25 cellular contexts compared by ENCODE assay signal in genomic region chr10:822197-822596, GRCh38.
DNase-seq lines count a peak whose midpoint lies in the region; ATAC-seq, FAIRE-seq and TF ChIP-seq lines count a peak whose summit lies in the region.
"Had no signal": no experiment of that assay in that cellular context is flagged by ENCODE, and none has a peak within 500 bp of the region (broad histone marks: within the 10 kb centered on the region; RNA-seq: fewer than 3 reads in every experiment).

No MANE protein-coding gene starts in this region.

- TF ChIP-seq POLR2A in GM12878 (IDR thresholded peaks at IDR 0.05; ENCODE audit: low read depth, low read length), result peak; percentile 43; the same call in 1 of the 2 replicates

- SMC1A ChIA-PET in GM12878 (lab: Charles Lee; ENCODE audit: uncharacterized antibody, unreplicated experiment), result no interaction called here

- no peak overlapping the region for H3K4me2 ChIP-seq in GM12878 (ENCODE audit: control insufficient read depth, insufficient read depth)

- peak overlapping the region; percentile 27 for H3K27ac Mint-ChIP-seq in activated CD8-positive, alpha-beta T cell treated with anti-CD3 and anti-CD28 coated beads, Interleukin-2, amount 10 ng/mL, durations not matched to agents 7 days and 5 days
- H3K27ac Mint-ChIP-seq in activated CD8-positive, alpha-beta T cell treated with anti-CD3 and anti-CD28 coated beads for 36 hours, result no peak overlapping the region
- peak overlapping the region in 5 of 6 donors; percentile 47 to 93 (median 92) for H3K27ac Mint-ChIP-seq in naive B cell
- no peak overlapping the region for H3K27ac Mint-ChIP-seq in WTC11

- FAIRE-seq in GM12878 (lab: Jason Lieb, UNC), result no peak

- H3K27ac ChIP-seq in GM12878 (ENCODE audit: control insufficient read depth, insufficient read depth), result no peak overlapping the region
- no peak overlapping the region for H3K27ac ChIP-seq in upper lobe of right lung
- H3K27ac ChIP-seq: 22Rv1, GM23248, HL-60 had no signal

- RAD21 ChIA-PET in GM12878 (lab: Charles Lee; ENCODE audit: unreplicated experiment), result no interaction called here

- CTCF ChIA-PET in activated CD8-positive, alpha-beta T cell treated with anti-CD3 and anti-CD28 coated beads, Interleukin-2, amount 10 ng/mL, durations not matched to agents 7 days and 5 days (lab: Charles Lee), result interaction anchor here (0.8 kb wide), 1 partner anchor 33 kb away, joined by 3 read pairs; no protein-coding TSS in a partner anchor
- CTCF ChIA-PET in activated CD8-positive, alpha-beta T cell treated with anti-CD3 and anti-CD28 coated beads for 36 hours (lab: Charles Lee), result no interaction called here
- CTCF ChIA-PET in GM12878 (lab: Yijun Ruan, JAX), result no interaction called here
- CTCF ChIA-PET in WTC11 (lab: Charles Lee), result no interaction called here

- no TSS peak for BruUV-seq in GM12878 (replicated peaks; lab: Mats Ljungman, UMichigan)

- no peak overlapping the region for H2AFZ ChIP-seq in GM12878 (ENCODE audit: control insufficient read depth, low read depth, low read length)
- H2AFZ ChIP-seq: GM23248 had no signal

- H3K79me2 ChIP-seq in GM12878 (ENCODE audit: control insufficient read depth, insufficient read depth, low read length), result no peaks in the 10 kb centered on the region

- WGBS in GM12878 (ENCODE audit: insufficient coverage, insufficient replicate concordance, low lambda C conversion rate, missing lambda C conversion rate), result 94% methylated on average over 12 of the region's 12 CpGs

- POLR2A ChIA-PET in activated CD8-positive, alpha-beta T cell treated with anti-CD3 and anti-CD28 coated beads, Interleukin-2, amount 10 ng/mL, durations not matched to agents 7 days and 5 days (lab: Charles Lee), result no interaction called here
- POLR2A ChIA-PET in activated CD8-positive, alpha-beta T cell treated with anti-CD3 and anti-CD28 coated beads for 36 hours (lab: Charles Lee), result no interaction called here
- POLR2A ChIA-PET in GM12878 (lab: Charles Lee) (no interaction called here), WTC11 (lab: Charles Lee) (no interaction called here)

- H3K9me3 ChIP-seq in GM12878 (replicated peaks; ENCODE audit: control insufficient read depth, insufficient read depth, low read length), result no peaks in the 10 kb centered on the region
- no peaks in the 10 kb centered on the region for H3K9me3 ChIP-seq in upper lobe of right lung
- H3K9me3 ChIP-seq: HAP-1, MG63 had no signal

- H3K36me3 ChIP-seq in GM12878 (ENCODE audit: control insufficient read depth in 2 of 2, insufficient read depth in 2 of 2, low read length in 1 of 2) (peaks cover 35 to 52% of the 10 kb centered on the region in 2 experiments), upper lobe of right lung (peaks cover 96% of the 10 kb centered on the region)

- H3K4me1 ChIP-seq in GM12878 (ENCODE audit: control insufficient read depth, insufficient read depth, low read length) (peaks cover 19% of the 10 kb centered on the region), upper lobe of right lung (peaks cover 14% of the 10 kb centered on the region)
- H3K4me1 ChIP-seq: HAP-1 had no signal

- no peak for ATAC-seq in activated CD8-positive, alpha-beta T cell treated with anti-CD3 and anti-CD28 coated beads, Interleukin-2, amount 10 ng/mL, durations not matched to agents 7 days and 5 days
- ATAC-seq in activated CD8-positive, alpha-beta T cell treated with anti-CD3 and anti-CD28 coated beads for 36 hours, result no peak
- no peak for ATAC-seq in GM12878
- no peak for ATAC-seq in naive B cell (ENCODE audit: low read depth in 2 of 2)
- peak; percentile 5 for ATAC-seq in upper lobe of right lung
- ATAC-seq in WTC11, result no peak
- ATAC-seq in left lobe of liver, result no peak

- intact Hi-C loops in activated CD8-positive, alpha-beta T cell treated with anti-CD3 and anti-CD28 coated beads for 36 hours (cut with micrococcal nuclease), result no loop called here
- intact Hi-C loops in GM12878 (cut with micrococcal nuclease; ENCODE audit: unreplicated experiment), result no loop called here
- intact Hi-C loops in upper lobe of right lung (cut with DNase I), result no loop called here

- no peaks in the 10 kb centered on the region for H4K20me1 ChIP-seq in GM12878 (ENCODE audit: control insufficient read depth, insufficient read depth)

- no peaks in the 10 kb centered on the region for H3K9me3 Mint-ChIP-seq in activated CD8-positive, alpha-beta T cell treated with anti-CD3 and anti-CD28 coated beads, Interleukin-2, amount 10 ng/mL, durations not matched to agents 7 days and 5 days (ENCODE audit: insufficient read depth)
- no peaks in the 10 kb centered on the region for H3K9me3 Mint-ChIP-seq in activated CD8-positive, alpha-beta T cell treated with anti-CD3 and anti-CD28 coated beads for 36 hours
- H3K9me3 Mint-ChIP-seq in naive B cell, result no peaks in the 10 kb centered on the region
- no peaks in the 10 kb centered on the region for H3K9me3 Mint-ChIP-seq in WTC11
- H3K9me3 Mint-ChIP-seq: CD4-positive, CD25-positive, alpha-beta regulatory T cell; IgD-negative memory B cell had no signal

- no peak for TF ChIP-seq EP300 in GM12878 (IDR thresholded peaks at IDR 0.05; ENCODE audit: borderline replicate concordance in 1 of 2, control insufficient read depth in 1 of 2, low read depth in 2 of 2, low read length in 2 of 2)

- peaks cover 79% of the 10 kb centered on the region for H3K36me3 Mint-ChIP-seq in activated CD8-positive, alpha-beta T cell treated with anti-CD3 and anti-CD28 coated beads, Interleukin-2, amount 10 ng/mL, durations not matched to agents 7 days and 5 days (ENCODE audit: low read depth)
- peaks cover 50% of the 10 kb centered on the region for H3K36me3 Mint-ChIP-seq in activated CD8-positive, alpha-beta T cell treated with anti-CD3 and anti-CD28 coated beads for 36 hours (ENCODE audit: low read depth)
- peaks cover 25 to 38% of the 10 kb centered on the region in 2 donors for H3K36me3 Mint-ChIP-seq in naive B cell
- H3K36me3 Mint-ChIP-seq in WTC11, result peaks cover 75% of the 10 kb centered on the region

- H3K4me1 Mint-ChIP-seq in activated CD8-positive, alpha-beta T cell treated with anti-CD3 and anti-CD28 coated beads, Interleukin-2, amount 10 ng/mL, durations not matched to agents 7 days and 5 days (ENCODE audit: low read depth), result peaks cover 42% of the 10 kb centered on the region
- H3K4me1 Mint-ChIP-seq in activated CD8-positive, alpha-beta T cell treated with anti-CD3 and anti-CD28 coated beads for 36 hours (ENCODE audit: low read depth), result peaks cover 14% of the 10 kb centered on the region
- peaks cover 34 to 57% (median 39%) of the 10 kb centered on the region in 3 donors for H3K4me1 Mint-ChIP-seq in naive B cell
- H3K4me1 Mint-ChIP-seq in WTC11, result no peaks in the 10 kb centered on the region

- no peak for TF ChIP-seq CTCF in activated CD8-positive, alpha-beta T cell treated with anti-CD3 and anti-CD28 coated beads for 36 hours (IDR thresholded peaks at IDR 0.05)
- TF ChIP-seq CTCF in GM12878 (IDR thresholded peaks at IDR 0.05 in 2 of 3, conservative IDR thresholded peaks at IDR 0.05 in 1 of 3; ENCODE audit: control insufficient read depth in 2 of 3, extremely low read depth in 1 of 3, insufficient read depth in 1 of 3, low read depth in 3 of 3, low read length in 3 of 3), result no peak
- TF ChIP-seq CTCF in upper lobe of right lung (IDR thresholded peaks at IDR 0.05), result no peak
- no peak for TF ChIP-seq CTCF in WTC11 (IDR thresholded peaks at IDR 0.05)

- no peaks in the 10 kb centered on the region for H3K27me3 ChIP-seq in GM12878 (replicated peaks in 1 of 2; ENCODE audit: control insufficient read depth in 2 of 2, insufficient read depth in 2 of 2, low read length in 1 of 2)
- no peaks in the 10 kb centered on the region for H3K27me3 ChIP-seq in upper lobe of right lung
- H3K27me3 ChIP-seq: MG63 had no signal

- no peak for TF ChIP-seq RAD21 in GM12878 (IDR thresholded peaks at IDR 0.05; ENCODE audit: insufficient read depth, low read depth, low read length)

- in situ Hi-C loops in GM12878 (cut with MboI), result no loop called here

- no peaks in the 10 kb centered on the region for H3K27me3 Mint-ChIP-seq in activated CD8-positive, alpha-beta T cell treated with anti-CD3 and anti-CD28 coated beads, Interleukin-2, amount 10 ng/mL, durations not matched to agents 7 days and 5 days (ENCODE audit: low read depth)
- H3K27me3 Mint-ChIP-seq in activated CD8-positive, alpha-beta T cell treated with anti-CD3 and anti-CD28 coated beads for 36 hours, result no peaks in the 10 kb centered on the region
- H3K27me3 Mint-ChIP-seq in naive B cell, result no peaks in the 10 kb centered on the region
- H3K27me3 Mint-ChIP-seq in WTC11 (ENCODE audit: low read depth), result no peaks in the 10 kb centered on the region
- H3K27me3 Mint-ChIP-seq: CD4-positive, CD25-positive, alpha-beta regulatory T cell; IgD-negative memory B cell had no signal

- no peak overlapping the region for H3K4me3 Mint-ChIP-seq in activated CD8-positive, alpha-beta T cell treated with anti-CD3 and anti-CD28 coated beads, Interleukin-2, amount 10 ng/mL, durations not matched to agents 7 days and 5 days
- H3K4me3 Mint-ChIP-seq in activated CD8-positive, alpha-beta T cell treated with anti-CD3 and anti-CD28 coated beads for 36 hours, result no peak overlapping the region
- peak overlapping the region in 1 of 8 donors; percentile 72 for H3K4me3 Mint-ChIP-seq in naive B cell
- no peak overlapping the region for H3K4me3 Mint-ChIP-seq in WTC11
- H3K4me3 Mint-ChIP-seq: CD4-positive, CD25-positive, alpha-beta regulatory T cell had no signal

- DNase-seq in activated CD8-positive, alpha-beta T cell treated with anti-CD3 and anti-CD28 coated beads, Interleukin-2, amount 10 ng/mL, durations not matched to agents 7 days and 5 days, result no peak
- DNase-seq in activated CD8-positive, alpha-beta T cell treated with anti-CD3 and anti-CD28 coated beads for 36 hours, result no peak
- DNase-seq in GM12878 (ENCODE audit: low read depth, low spot score) (no peak), naive B cell (no peak), upper lobe of right lung (no peak), NCI-H526 (lab: John Stamatoyannopoulos, UW) (no peak), WTC11 (ENCODE audit: low spot score) (no peak), left lobe of liver (ENCODE audit: low spot score) (no peak)
- DNase-seq: AML-193; CD4-positive, CD25-positive, alpha-beta regulatory T cell; COR-L47; DMS153; Kasumi-1; MG63; NCI-H1048; NCI-H1436; NCI-H2029; NCI-H446 treated with DMSO at 0.1 percent for 48 hours; OCI-M1; Right ventricle myocardium superior had no signal

- no peak overlapping the region for H3K9ac ChIP-seq in GM12878 (ENCODE audit: control insufficient read depth, insufficient read depth, low read length)
- H3K9ac ChIP-seq: GM23248 had no signal

- H3K4me3 ChIP-seq in GM12878 (no peak overlapping the region), upper lobe of right lung (no peak overlapping the region)
- H3K4me3 ChIP-seq: GM23248, HAP-1, MG63 had no signal

TF ChIP-seq in GM12878, 131 proteins besides CTCF, POLR2A, EP300 and RAD21 (continues in another document):
- no peak for TF ChIP-seq SP1 (IDR thresholded peaks at IDR 0.05; ENCODE audit: low read depth, low read length)
- TF ChIP-seq PML (IDR thresholded peaks at IDR 0.05; ENCODE audit: low read length), result no peak
- TF ChIP-seq ZBED1 (IDR thresholded peaks at IDR 0.05; ENCODE audit: borderline replicate concordance), result no peak

Comparison
In these comparisons a context has a peak if more than half of its experiments do, and no peak if none do; other contexts are left out.
1. H3K27ac Mint-ChIP-seq: peak in activated CD8-positive, alpha-beta T cell treated with anti-CD3 and anti-CD28 coated beads, Interleukin-2, amount 10 ng/mL, durations not matched to agents 7 days and 5 days (single experiment) and naive B cell (5 of 6); none in activated CD8-positive, alpha-beta T cell treated with anti-CD3 and anti-CD28 coated beads for 36 hours (single experiment) and WTC11 (single experiment).